Comparison of ENCODE assay signal across 19 cellular contexts in the genomic region with DNA sequence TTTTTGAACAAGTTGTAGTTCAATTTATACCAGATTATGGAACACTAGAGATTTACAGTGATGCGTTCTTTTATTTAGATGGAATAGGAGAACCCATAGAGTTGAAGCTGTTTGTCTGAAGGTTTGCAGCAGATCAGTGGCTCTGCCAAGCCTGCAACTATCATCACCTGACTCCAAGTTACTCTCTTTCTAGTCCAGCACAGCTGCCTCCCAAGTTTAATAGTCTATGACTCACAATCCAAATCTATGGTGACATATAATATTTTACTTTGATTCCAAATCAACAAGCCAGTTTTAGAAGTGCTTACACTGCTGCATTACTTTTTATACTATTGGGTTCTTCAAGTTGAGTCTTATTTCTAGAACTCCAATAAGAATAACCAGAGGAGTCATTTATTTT.
DNase-seq lines count a peak whose midpoint lies in the region; ATAC-seq and TF ChIP-seq lines count a peak whose summit lies in the region.
"Had no signal": no experiment of that assay in that cellular context is flagged by ENCODE, and none has a peak within 500 bp of the region (broad histone marks: within the 10 kb centered on the region; RNA-seq: fewer than 3 reads in every experiment).

No MANE protein-coding gene starts in this region.

- no peak overlapping the region for H3K4me3 Mint-ChIP-seq in activated T-helper 17 cell treated with anti-CD3 and anti-CD28 coated beads, Interleukin-2, amount 50 U/mL, for 72 hours
- H3K4me3 Mint-ChIP-seq: naive B cell had no signal

- no peaks in the 10 kb centered on the region for H3K9me3 Mint-ChIP-seq in activated T-helper 17 cell treated with anti-CD3 and anti-CD28 coated beads, Interleukin-2, amount 50 U/mL, for 72 hours
- H3K9me3 Mint-ChIP-seq: naive B cell had no signal

- peak overlapping the region; percentile 13 for H3K4me2 ChIP-seq in skeletal muscle satellite cell (ENCODE audit: low read length)

- H3K4me1 ChIP-seq in adipocyte (ENCODE audit: control insufficient read depth, insufficient read depth, low read length) = peaks cover 33% of the 10 kb centered on the region
- peaks cover 35% of the 10 kb centered on the region for H3K4me1 ChIP-seq in skeletal muscle satellite cell (ENCODE audit: control insufficient read depth, insufficient read depth, low read length)
- H3K4me1 ChIP-seq in Peyer's patch = no peaks in the 10 kb centered on the region
- H3K4me1 ChIP-seq: HAP-1 had no signal

- no peak overlapping the region for H3K27ac Mint-ChIP-seq in activated T-helper 17 cell treated with anti-CD3 and anti-CD28 coated beads, Interleukin-2, amount 50 U/mL, for 72 hours

- H3K36me3 ChIP-seq in adipocyte (ENCODE audit: control insufficient read depth, insufficient read depth, low read length, severe bottlenecking) (no peaks in the 10 kb centered on the region), skeletal muscle satellite cell (ENCODE audit: insufficient read depth, low read length) (no peaks in the 10 kb centered on the region), Peyer's patch (no peaks in the 10 kb centered on the region)
- H3K36me3 ChIP-seq: ascending aorta, esophagus muscularis mucosa, HAP-1, uterus had no signal

- TF ChIP-seq CTCF in fibroblast of villous mesenchyme (IDR thresholded peaks at IDR 0.05; ENCODE audit: insufficient read depth, low read depth, low read length) (no peak), Peyer's patch (IDR thresholded peaks at IDR 0.05) (no peak)

- peaks cover 10% of the 10 kb centered on the region for H3K4me1 Mint-ChIP-seq in activated T-helper 17 cell treated with anti-CD3 and anti-CD28 coated beads, Interleukin-2, amount 50 U/mL, for 72 hours

- no peaks in the 10 kb centered on the region for H3K36me3 Mint-ChIP-seq in activated T-helper 17 cell treated with anti-CD3 and anti-CD28 coated beads, Interleukin-2, amount 50 U/mL, for 72 hours (ENCODE audit: low read depth)
- H3K36me3 Mint-ChIP-seq: naive B cell had no signal

- H3K27me3 ChIP-seq in adipocyte (replicated peaks; ENCODE audit: control insufficient read depth, insufficient read depth, low read length) = no peaks in the 10 kb centered on the region
- no peaks in the 10 kb centered on the region for H3K27me3 ChIP-seq in skeletal muscle satellite cell (ENCODE audit: control insufficient read depth, insufficient read depth, low read length)
- no peaks in the 10 kb centered on the region for H3K27me3 ChIP-seq in Peyer's patch
- H3K27me3 ChIP-seq: ascending aorta, esophagus muscularis mucosa, uterus had no signal

- H3K9me3 ChIP-seq in adipocyte (ENCODE audit: control insufficient read depth, low read length) (no peaks in the 10 kb centered on the region), skeletal muscle satellite cell (replicated peaks; ENCODE audit: low read length) (no peaks in the 10 kb centered on the region), Peyer's patch (no peaks in the 10 kb centered on the region)
- H3K9me3 ChIP-seq: ascending aorta, Caco-2, esophagus muscularis mucosa, HAP-1, uterus had no signal

- no peaks in the 10 kb centered on the region for H3K27me3 Mint-ChIP-seq in activated T-helper 17 cell treated with anti-CD3 and anti-CD28 coated beads, Interleukin-2, amount 50 U/mL, for 72 hours
- H3K27me3 Mint-ChIP-seq: naive B cell had no signal

- intact Hi-C loops in Right ventricle myocardium superior (cut with DNase I) (no loop called here), Right ventricle myocardium inferior (cut with DNase I) (no loop called here)

- ATAC-seq in Right ventricle myocardium superior (ENCODE audit: poor library complexity) = peak; percentile 64
- no peak for ATAC-seq in Right ventricle myocardium inferior
- no peak for ATAC-seq in activated T-helper 17 cell treated with anti-CD3 and anti-CD28 coated beads, Interleukin-2, amount 50 U/mL, for 72 hours (replicated peaks)

- H3K9ac ChIP-seq in adipocyte (ENCODE audit: low read length) = no peak overlapping the region
- H3K9ac ChIP-seq in skeletal muscle satellite cell (ENCODE audit: low read depth, low read length) = no peak overlapping the region

- H3K27ac ChIP-seq in Peyer's patch = no peak overlapping the region
- H3K27ac ChIP-seq: ascending aorta, uterus had no signal

- H3K4me3 ChIP-seq in adipocyte (ENCODE audit: low read length) = no peak overlapping the region
- no peak overlapping the region for H3K4me3 ChIP-seq in fibroblast of villous mesenchyme (ENCODE audit: low read depth, low read length)
- no peak overlapping the region for H3K4me3 ChIP-seq in skeletal muscle satellite cell (ENCODE audit: low read length)
- no peak overlapping the region for H3K4me3 ChIP-seq in Peyer's patch
- H3K4me3 ChIP-seq: ascending aorta, esophagus muscularis mucosa, HAP-1, uterus had no signal

- no peak for DNase-seq in Right ventricle myocardium superior
- DNase-seq in Right ventricle myocardium inferior (ENCODE audit: missing footprints) = no peak
- peak; percentile 23 for DNase-seq in adipocyte (ENCODE audit: low read depth)
- peak; percentile 68 for DNase-seq in fibroblast of villous mesenchyme (ENCODE audit: low read depth)
- DNase-seq in Peyer's patch = no peak
- no peak for DNase-seq in activated CD4-positive, alpha-beta T cell treated with anti-CD3 and anti-CD28 coated beads for 1 hour
- DNase-seq: activated effector memory CD4-positive, alpha-beta T cell treated with anti-CD3 and anti-CD28 coated beads, Interleukin-2, amount 50 U/mL, for 16 hours; Caco-2; GDM1; naive B cell; NCI-H187 treated with DMSO at 0.1 percent for 48 hours; NCI-H510A; SIG-M5 had no signal

- no peak for TF ChIP-seq POLR2A in Peyer's patch (IDR thresholded peaks at IDR 0.05)

Comparison
In these comparisons a context has a peak if more than half of its experiments do, and no peak if none do; other contexts are left out.
1. DNase-seq: peak in adipocyte (single experiment) and fibroblast of villous mesenchyme (single experiment); none in Right ventricle myocardium superior (single experiment), Right ventricle myocardium inferior (single experiment), Peyer's patch (0 of 3) and activated CD4-positive, alpha-beta T cell treated with anti-CD3 and anti-CD28 coated beads for 1 hour (single experiment).